ENCODE assay signal across 21 cellular contexts in the genomic region with DNA sequence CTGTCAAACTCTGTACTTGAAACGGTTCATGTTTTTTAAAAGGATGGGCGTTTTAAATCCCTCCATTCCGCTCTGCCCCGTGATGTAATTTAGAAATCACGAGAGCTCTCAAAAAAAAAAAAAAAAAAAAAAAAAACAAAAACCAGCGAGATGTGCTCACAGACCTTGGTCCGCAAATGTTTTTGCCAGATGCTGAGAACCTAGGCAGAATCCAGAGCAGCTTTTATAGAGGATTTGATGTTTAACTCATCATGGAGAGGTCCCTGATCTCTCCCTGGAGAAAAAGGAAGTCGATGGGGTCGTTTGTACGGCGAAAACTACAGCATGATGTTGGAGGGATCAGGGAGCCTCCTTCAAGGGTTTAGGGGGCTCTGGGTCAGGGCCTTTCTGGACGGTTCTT.
"Had no signal": no experiment of that assay in that cellular context is flagged by ENCODE, and none has a peak within 500 bp of the region (broad histone marks: within the 10 kb centered on the region; RNA-seq: fewer than 3 reads in every experiment).

No MANE protein-coding gene starts in this region.

- H3K4me3 Mint-ChIP-seq: nephron progenitor cell had no signal

- H3K27ac Mint-ChIP-seq: nephron progenitor cell had no signal

- H3K36me3 ChIP-seq: esophagus muscularis mucosa, ovary, right atrium auricular region, sigmoid colon, tibial artery, upper lobe of left lung, uterus had no signal

- H3K79me2 ChIP-seq: hepatocyte had no signal

- H3K27ac ChIP-seq: epithelial cell of prostate, esophagus muscularis mucosa, foreskin keratinocyte, hepatocyte, right atrium auricular region, sigmoid colon, tibial artery, upper lobe of left lung had no signal

- H3K4me3 ChIP-seq: hepatocyte, lung, ovary, right atrium auricular region, sigmoid colon, tibial artery, upper lobe of left lung, uterus had no signal

- H3K36me3 Mint-ChIP-seq: naive B cell had no signal

- H3K27me3 ChIP-seq: foreskin keratinocyte, hepatocyte, ovary, right atrium auricular region, sigmoid colon, upper lobe of left lung, uterus had no signal

- DNase-seq: effector memory CD4-positive, alpha-beta T cell; foreskin keratinocyte; head of caudate nucleus; left colon; left ventricle myocardium superior; mesendoderm; naive B cell; nephron progenitor cell; small intestine; stimulated activated CD4-positive, alpha-beta T cell treated with anti-CD3 and anti-CD28 coated beads, Interleukin-12 subunit alpha, Interleukin-12 subunit beta, amount 100 ng/mL, for 4 hours; stimulated activated naive CD4-positive, alpha-beta T cell; tibial artery; uterus had no signal

- H3K4me1 ChIP-seq: esophagus muscularis mucosa, foreskin keratinocyte, right atrium auricular region, sigmoid colon, tibial artery, upper lobe of left lung, uterus had no signal

- H2AFZ ChIP-seq: hepatocyte had no signal

- H3K9me3 ChIP-seq: ovary, right atrium auricular region, sigmoid colon, tibial artery, upper lobe of left lung, uterus had no signal

- H3K4me2 ChIP-seq: hepatocyte had no signal
